Comparison of ENCODE assay signal across 1 cellular context in genomic region chr15:89828324-89829145, GRCh38.
TF ChIP-seq lines count a peak whose summit lies in the region.

No MANE protein-coding gene starts in this region.

TF ChIP-seq in HepG2, 621 proteins besides CTCF, POLR2A, EP300 and RAD21 (continued from another document and continues in another):
- TF ChIP-seq ESRRA (CRISPR knock-in tag; IDR thresholded peaks at IDR 0.05; ENCODE audit: low read depth) (peak; percentile 73), PATZ1 (CRISPR knock-in tag; IDR thresholded peaks at IDR 0.05) (0 out of 2 replicates have a peak, but pooled peaks have one; percentile 11), ZNF569 (CRISPR knock-in tag; IDR thresholded peaks at IDR 0.05; ENCODE audit: borderline replicate concordance) (no peak), MTA1 (CRISPR knock-in tag; IDR thresholded peaks at IDR 0.05; ENCODE audit: borderline replicate concordance) (peak; percentile 71; the same call in 1 of the 2 replicates), TFAP4 (IDR thresholded peaks at IDR 0.05; ENCODE audit: borderline replicate concordance, low read depth) (peak; percentile 35; the same call in 1 of the 2 replicates), KDM5B (CRISPR knock-in tag; IDR thresholded peaks at IDR 0.05; ENCODE audit: borderline replicate concordance) (peak; percentile 43; the same call in 1 of the 2 replicates), HNF4G (IDR thresholded peaks at IDR 0.05; ENCODE audit: borderline replicate concordance, low read depth, low read length) (peak; percentile 77), HNF4G (CRISPR knock-in tag; IDR thresholded peaks at IDR 0.05; ENCODE audit: borderline replicate concordance, low read depth) (no peak), SCMH1 (CRISPR knock-in tag; IDR thresholded peaks at IDR 0.05; ENCODE audit: borderline replicate concordance) (no peak), HNF4A (CRISPR knock-in tag; IDR thresholded peaks at IDR 0.05) (peak; percentile 91), STAG1 (CRISPR knock-in tag; IDR thresholded peaks at IDR 0.05) (peak; percentile 23; the same call in 1 of the 2 replicates), ZFY (CRISPR knock-in tag; IDR thresholded peaks at IDR 0.05) (0 out of 2 replicates have a peak, but pooled peaks have one; percentile 21), NR2F2 (IDR thresholded peaks at IDR 0.05; ENCODE audit: borderline replicate concordance, low read depth) (peak; percentile 86), HOXA3 (CRISPR knock-in tag; IDR thresholded peaks at IDR 0.05) (peak; percentile 55), ZMYM2 (CRISPR knock-in tag; IDR thresholded peaks at IDR 0.05) (0 out of 2 replicates have a peak, but pooled peaks have one; percentile 52), BCL6 (CRISPR knock-in tag; IDR thresholded peaks at IDR 0.05) (peak; percentile 52; the same call in 1 of the 2 replicates), RARA (CRISPR knock-in tag; IDR thresholded peaks at IDR 0.05) (peak; percentile 71), ZFX (CRISPR knock-in tag; IDR thresholded peaks at IDR 0.05; ENCODE audit: low read depth) (0 out of 2 replicates have a peak, but pooled peaks have one; percentile 35), ZNF740 (CRISPR knock-in tag; IDR thresholded peaks at IDR 0.05) (0 out of 2 replicates have a peak, but pooled peaks have one; percentile 25), ZNF629 (CRISPR knock-in tag; conservative IDR thresholded peaks at IDR 0.05) (0 out of 2 replicates have a peak, but pooled peaks have one; percentile 8), ISX (CRISPR knock-in tag; conservative IDR thresholded peaks at IDR 0.05) (no peak), ZFP91 (CRISPR knock-in tag; IDR thresholded peaks at IDR 0.05; ENCODE audit: borderline replicate concordance) (0 out of 2 replicates have a peak, but pooled peaks have one; percentile 28), NR2F6 (IDR thresholded peaks at IDR 0.05) (peak; percentile 88), NR2F6 (CRISPR knock-in tag; IDR thresholded peaks at IDR 0.05) (peak; percentile 70), RXRA (CRISPR knock-in tag; IDR thresholded peaks at IDR 0.05) (peak; percentile 73; the same call in 1 of the 2 replicates), LCORL (IDR thresholded peaks at IDR 0.05) (no peak), LCORL (CRISPR knock-in tag; IDR thresholded peaks at IDR 0.05) (peak; percentile 31; the same call in 1 of the 2 replicates), PCBP1 (IDR thresholded peaks at IDR 0.05; ENCODE audit: borderline replicate concordance, low read depth, low read length) (no peak), ZNF83 (CRISPR knock-in tag; IDR thresholded peaks at IDR 0.05; ENCODE audit: borderline replicate concordance) (0 out of 2 replicates have a peak, but pooled peaks have one; percentile 37), RCOR2 (CRISPR knock-in tag; IDR thresholded peaks at IDR 0.05) (no peak), SYNCRIP (IDR thresholded peaks at IDR 0.05; ENCODE audit: insufficient read depth, low read depth, low read length) (no peak), GATAD2A (CRISPR knock-in tag; IDR thresholded peaks at IDR 0.05) (0 out of 2 replicates have a peak, but pooled peaks have one; percentile 36), SALL1 (CRISPR knock-in tag; IDR thresholded peaks at IDR 0.05) (peak; percentile 25; the same call in 1 of the 2 replicates), ELF4 (CRISPR knock-in tag; IDR thresholded peaks at IDR 0.05; ENCODE audit: borderline replicate concordance) (no peak), PAX8 (CRISPR knock-in tag; IDR thresholded peaks at IDR 0.05; ENCODE audit: borderline replicate concordance) (0 out of 2 replicates have a peak, but pooled peaks have one; percentile 43), ZNF589 (CRISPR knock-in tag; conservative IDR thresholded peaks at IDR 0.05) (no peak), ZNF746 (CRISPR knock-in tag; IDR thresholded peaks at IDR 0.05) (no peak), GLI4 (CRISPR knock-in tag; IDR thresholded peaks at IDR 0.05; ENCODE audit: borderline replicate concordance) (no peak), HNRNPUL1 (IDR thresholded peaks at IDR 0.05; ENCODE audit: low read depth, low read length) (no peak), ZNF687 (CRISPR knock-in tag; IDR thresholded peaks at IDR 0.05) (peak; percentile 63), FOXP4 (CRISPR knock-in tag; IDR thresholded peaks at IDR 0.05) (no peak), ZNF749 (CRISPR knock-in tag; IDR thresholded peaks at IDR 0.05; ENCODE audit: borderline replicate concordance) (0 out of 2 replicates have a peak, but pooled peaks have one; percentile 40), IKZF1 (IDR thresholded peaks at IDR 0.05) (no peak), BRD4 (CRISPR knock-in tag; IDR thresholded peaks at IDR 0.05) (0 out of 2 replicates have a peak, but pooled peaks have one; percentile 36), NR2F1 (CRISPR knock-in tag; IDR thresholded peaks at IDR 0.05) (peak; percentile 53 to 75; a peak in 3 of 4 replicates), ZBTB3 (CRISPR knock-in tag; IDR thresholded peaks at IDR 0.05; ENCODE audit: borderline replicate concordance, low read depth) (no peak), FOXO1 (CRISPR knock-in tag; IDR thresholded peaks at IDR 0.05) (0 out of 2 replicates have a peak, but pooled peaks have one; percentile 21), HDAC2 (CRISPR knock-in tag; IDR thresholded peaks at IDR 0.05) (peak; percentile 69; the same call in 1 of the 2 replicates), HNRNPL (IDR thresholded peaks at IDR 0.05; ENCODE audit: low read depth, low read length) (0 out of 2 replicates have a peak, but pooled peaks have one; percentile 33), ZNF639 (CRISPR knock-in tag; conservative IDR thresholded peaks at IDR 0.05) (no peak), THAP9 (CRISPR knock-in tag; IDR thresholded peaks at IDR 0.05; ENCODE audit: borderline replicate concordance) (peak; percentile 98), NR2C2 (CRISPR knock-in tag; IDR thresholded peaks at IDR 0.05; ENCODE audit: borderline replicate concordance) (peak; percentile 27; the same call in 1 of the 2 replicates), KDM2A (CRISPR knock-in tag; IDR thresholded peaks at IDR 0.05; ENCODE audit: borderline replicate concordance, low read depth) (0 out of 2 replicates have a peak, but pooled peaks have one; percentile 18)
